In genomic region chr18:12461326-12461725, GRCh38 we compare ENCODE assay signal across 9 cellular contexts.
"Had no signal": no experiment of that assay in that cellular context is flagged by ENCODE, and none has a peak within 500 bp of the region (broad histone marks: within the 10 kb centered on the region; RNA-seq: fewer than 3 reads in every experiment).

No MANE protein-coding gene starts in this region.

- H3K9me3 Mint-ChIP-seq: activated CD4-positive, alpha-beta T cell treated with anti-CD3 and anti-CD28 coated beads, Interleukin-2, amount 10 ng/mL, durations not matched to agents 7 days and 5 days; activated naive CD8-positive, alpha-beta T cell treated with anti-CD3 and anti-CD28 coated beads for 36 hours; neural crest cell; stimulated activated memory B cell treated with anti-CD40 and anti-IgM and Interleukin-4, amounts not matched to agents 10 μg/mL and 1 μg/mL and 100 μg/mL, for 72 hours had no signal

- DNase-seq: activated CD4-positive, alpha-beta T cell treated with anti-CD3 and anti-CD28 coated beads, Interleukin-2, amount 10 ng/mL, durations not matched to agents 7 days and 5 days; activated CD4-positive, CD25-positive, alpha-beta regulatory T cell; activated CD8-positive, alpha-beta memory T cell treated with anti-CD3 and anti-CD28 coated beads, Interleukin-2, amount 50 U/mL, for 48 hours; activated naive CD8-positive, alpha-beta T cell treated with anti-CD3 and anti-CD28 coated beads for 36 hours; hypothalamus; transverse colon had no signal

- H3K4me1 ChIP-seq: breast epithelium, transverse colon had no signal

- H3K27me3 Mint-ChIP-seq: activated CD4-positive, alpha-beta T cell treated with anti-CD3 and anti-CD28 coated beads, Interleukin-2, amount 10 ng/mL, durations not matched to agents 7 days and 5 days; activated naive CD8-positive, alpha-beta T cell treated with anti-CD3 and anti-CD28 coated beads for 36 hours; stimulated activated memory B cell treated with anti-CD40 and anti-IgM and Interleukin-4, amounts not matched to agents 10 μg/mL and 1 μg/mL and 100 μg/mL, for 72 hours had no signal

- H3K4me3 ChIP-seq: breast epithelium, transverse colon had no signal

- ATAC-seq: stimulated activated memory B cell treated with anti-CD40 and anti-IgM and Interleukin-4, amounts not matched to agents 10 μg/mL and 1 μg/mL and 100 μg/mL, for 72 hours had no signal

- H3K36me3 ChIP-seq: breast epithelium, transverse colon had no signal

- H3K4me1 Mint-ChIP-seq: activated CD4-positive, alpha-beta T cell treated with anti-CD3 and anti-CD28 coated beads, Interleukin-2, amount 10 ng/mL, durations not matched to agents 7 days and 5 days; activated naive CD8-positive, alpha-beta T cell treated with anti-CD3 and anti-CD28 coated beads for 36 hours; stimulated activated memory B cell treated with anti-CD40 and anti-IgM and Interleukin-4, amounts not matched to agents 10 μg/mL and 1 μg/mL and 100 μg/mL, for 72 hours had no signal

- H3K27ac ChIP-seq: breast epithelium, transverse colon had no signal

- H3K9me3 ChIP-seq: breast epithelium, transverse colon had no signal

- H3K27ac Mint-ChIP-seq: activated CD4-positive, alpha-beta T cell treated with anti-CD3 and anti-CD28 coated beads, Interleukin-2, amount 10 ng/mL, durations not matched to agents 7 days and 5 days; activated naive CD8-positive, alpha-beta T cell treated with anti-CD3 and anti-CD28 coated beads for 36 hours; stimulated activated memory B cell treated with anti-CD40 and anti-IgM and Interleukin-4, amounts not matched to agents 10 μg/mL and 1 μg/mL and 100 μg/mL, for 72 hours had no signal

- H3K36me3 Mint-ChIP-seq: activated naive CD8-positive, alpha-beta T cell treated with anti-CD3 and anti-CD28 coated beads for 36 hours; stimulated activated memory B cell treated with anti-CD40 and anti-IgM and Interleukin-4, amounts not matched to agents 10 μg/mL and 1 μg/mL and 100 μg/mL, for 72 hours had no signal

- H3K4me3 Mint-ChIP-seq: activated CD4-positive, alpha-beta T cell treated with anti-CD3 and anti-CD28 coated beads, Interleukin-2, amount 10 ng/mL, durations not matched to agents 7 days and 5 days; activated naive CD8-positive, alpha-beta T cell treated with anti-CD3 and anti-CD28 coated beads for 36 hours; stimulated activated memory B cell treated with anti-CD40 and anti-IgM and Interleukin-4, amounts not matched to agents 10 μg/mL and 1 μg/mL and 100 μg/mL, for 72 hours had no signal

- H3K27me3 ChIP-seq: breast epithelium, transverse colon had no signal
